11 cellular contexts compared by ENCODE assay signal in the genomic region with DNA sequence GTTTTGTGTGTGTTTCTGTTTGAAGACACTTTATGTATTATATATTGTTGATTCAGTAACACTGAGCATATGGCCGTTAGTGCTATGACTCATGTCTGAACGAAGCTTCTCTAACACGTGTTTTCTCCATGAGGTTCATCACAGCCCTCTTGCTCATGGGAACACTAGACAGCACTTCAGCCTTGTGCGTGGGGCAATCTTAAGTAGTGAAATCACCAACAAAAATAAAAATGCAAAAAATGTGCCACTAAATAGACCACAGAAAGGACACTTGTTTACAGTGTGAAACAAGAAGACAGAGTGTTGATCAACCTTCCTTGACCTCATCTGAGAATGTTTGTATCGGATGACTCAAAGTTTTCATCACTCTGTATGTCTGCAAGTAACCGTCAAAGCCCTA.
DNase-seq lines count a peak whose midpoint lies in the region; ATAC-seq and FAIRE-seq lines count a peak whose summit lies in the region.
"Had no signal": no experiment of that assay in that cellular context is flagged by ENCODE, and none has a peak within 500 bp of the region (broad histone marks: within the 10 kb centered on the region; RNA-seq: fewer than 3 reads in every experiment).

No MANE protein-coding gene starts in this region.

- DNase-seq in NCI-H2171 treated with DMSO at 0.1 percent for 48 hours (lab: John Stamatoyannopoulos, UW), result peak; percentile 6
- no peak for DNase-seq in NCI-H2171 (lab: John Stamatoyannopoulos, UW)
- DNase-seq in SK-MEL-5 (ENCODE audit: low read depth, low spot score), result peak; percentile 37
- DNase-seq in fibroblast of the conjunctiva (ENCODE audit: low read depth), result peak; percentile 45
- DNase-seq in urothelium cell line (ENCODE audit: low spot score), result peak; percentile 32
- no peak for DNase-seq in activated CD4-positive, alpha-beta T cell treated with anti-CD3 and anti-CD28 coated beads, Interleukin-2, amount 50 U/mL, for 4 hours
- DNase-seq in NCI-H1417 treated with DMSO at 0.1 percent for 48 hours (lab: John Stamatoyannopoulos, UW), result no peak
- DNase-seq: lower lobe of right lung, NCI-H345 had no signal

- in situ Hi-C loops in SK-MEL-5 (cut with HindIII; ENCODE audit: low pct_unique_long_range_greater_than_20kb, low sequenced_read_pairs), result no loop called here

- no peak for ATAC-seq in HG02981 (IDR thresholded peaks at IDR 0.05; ENCODE audit: unreplicated experiment)
- ATAC-seq: lower lobe of right lung had no signal

- no peak for FAIRE-seq in urothelium cell line (lab: Jason Lieb, UNC)
- FAIRE-seq: H1 had no signal

Comparison
In these comparisons a context has a peak if more than half of its experiments do, and no peak if none do; other contexts are left out.
1. DNase-seq: peak in NCI-H2171 treated with DMSO at 0.1 percent for 48 hours (single experiment), SK-MEL-5 (single experiment), fibroblast of the conjunctiva (single experiment) and urothelium cell line (single experiment); none in NCI-H2171 (single experiment), activated CD4-positive, alpha-beta T cell treated with anti-CD3 and anti-CD28 coated beads, Interleukin-2, amount 50 U/mL, for 4 hours (0 of 2) and NCI-H1417 treated with DMSO at 0.1 percent for 48 hours (single experiment).